ENCODE assay signal across 24 cellular contexts in the genomic region with DNA sequence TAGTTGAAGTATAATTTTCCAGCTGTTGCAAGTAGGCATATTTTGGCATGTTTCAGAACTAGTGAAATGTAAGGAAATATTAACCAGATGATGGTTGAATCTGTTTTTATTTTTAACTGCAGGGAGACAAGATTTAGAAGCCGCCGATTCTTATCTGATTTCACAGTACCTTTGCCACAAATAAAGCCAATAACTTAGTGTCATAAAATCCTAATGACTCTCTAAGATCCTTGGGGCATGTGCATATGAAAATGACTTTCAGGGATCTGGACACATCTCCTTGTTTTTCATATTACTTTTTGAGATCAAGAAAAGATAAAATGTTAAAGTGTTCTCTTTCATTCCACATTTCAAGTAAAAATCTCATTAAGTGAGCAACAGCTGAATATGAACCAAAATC.
"Had no signal": no experiment of that assay in that cellular context is flagged by ENCODE, and none has a peak within 500 bp of the region (broad histone marks: within the 10 kb centered on the region; RNA-seq: fewer than 3 reads in every experiment).

No MANE protein-coding gene starts in this region.

- ATAC-seq: psoas muscle; right cardiac atrium; right lobe of liver; stimulated activated effector memory CD8-positive, alpha-beta T cell treated with anti-CD3 and anti-CD28 coated beads, Interleukin-12 subunit alpha, Interleukin-12 subunit beta, amount 100 ng/mL, for 72 hours; stimulated activated naive B cell treated with anti-CD40 and anti-IgM and Interleukin-4, amounts not matched to agents 10 μg/mL and 1 μg/mL and 100 μg/mL, for 72 hours had no signal

- DNase-seq: occipital lobe; ovary; posterior cingulate gyrus; psoas muscle; right cardiac atrium; right lobe of liver; sigmoid colon; small intestine; stimulated activated CD4-positive, alpha-beta T cell treated with anti-CD3 and anti-CD28 coated beads, Interleukin-15, amount 100 ng/mL, for 24 hours; stimulated activated CD4-positive, alpha-beta T cell treated with anti-CD3 and anti-CD28 coated beads, Interleukin-2, amount 100 ng/mL, for 24 hours; stimulated activated CD4-positive, alpha-beta T cell treated with anti-CD3 and anti-CD28 coated beads, Interleukin-2, amount 100 ng/mL, for 48 hours; stimulated activated CD4-positive, alpha-beta T cell treated with anti-CD3 and anti-CD28 coated beads, Interleukin-4, amount 100 ng/mL, for 24 hours; stimulated activated naive B cell treated with anti-CD40 and anti-IgM and Interleukin-4, amounts not matched to agents 10 μg/mL and 1 μg/mL and 100 μg/mL, for 72 hours; stimulated activated naive CD4-positive, alpha-beta T cell treated with Interleukin-2 at 50 U/mL for 16 hours; stomach; thyroid gland; trophoblast cell; upper lobe of left lung had no signal

- H3K27me3 ChIP-seq: neural progenitor cell, ovary, right lobe of liver, sigmoid colon, stomach, thyroid gland, tibial nerve, upper lobe of left lung, vagina had no signal

- H2AFZ ChIP-seq: neural progenitor cell, parathyroid adenoma had no signal

- H3K27ac ChIP-seq: neural progenitor cell, ovary, parathyroid adenoma, psoas muscle, right lobe of liver, sigmoid colon, stomach, thoracic aorta, thyroid gland, tibial nerve, upper lobe of left lung, vagina had no signal

- H3K9me3 ChIP-seq: ovary, psoas muscle, right lobe of liver, sigmoid colon, stomach, thoracic aorta, thyroid gland, tibial nerve, upper lobe of left lung, vagina had no signal

- H3K79me2 ChIP-seq: parathyroid adenoma had no signal

- H3K9ac ChIP-seq: neural progenitor cell, parathyroid adenoma had no signal

- H3K36me3 ChIP-seq: neural progenitor cell, ovary, right lobe of liver, sigmoid colon, stomach, thoracic aorta, thyroid gland, tibial nerve, upper lobe of left lung, vagina had no signal

- H3K4me1 ChIP-seq: neural progenitor cell, parathyroid adenoma, right lobe of liver, vagina had no signal

- H3K4me2 ChIP-seq: neural progenitor cell had no signal

- H3K4me3 ChIP-seq: neural progenitor cell, ovary, psoas muscle, right lobe of liver, sigmoid colon, stomach, thoracic aorta, thyroid gland, tibial nerve, upper lobe of left lung, vagina had no signal
